ENCODE assay signal across 1 cellular context in the genomic region with DNA sequence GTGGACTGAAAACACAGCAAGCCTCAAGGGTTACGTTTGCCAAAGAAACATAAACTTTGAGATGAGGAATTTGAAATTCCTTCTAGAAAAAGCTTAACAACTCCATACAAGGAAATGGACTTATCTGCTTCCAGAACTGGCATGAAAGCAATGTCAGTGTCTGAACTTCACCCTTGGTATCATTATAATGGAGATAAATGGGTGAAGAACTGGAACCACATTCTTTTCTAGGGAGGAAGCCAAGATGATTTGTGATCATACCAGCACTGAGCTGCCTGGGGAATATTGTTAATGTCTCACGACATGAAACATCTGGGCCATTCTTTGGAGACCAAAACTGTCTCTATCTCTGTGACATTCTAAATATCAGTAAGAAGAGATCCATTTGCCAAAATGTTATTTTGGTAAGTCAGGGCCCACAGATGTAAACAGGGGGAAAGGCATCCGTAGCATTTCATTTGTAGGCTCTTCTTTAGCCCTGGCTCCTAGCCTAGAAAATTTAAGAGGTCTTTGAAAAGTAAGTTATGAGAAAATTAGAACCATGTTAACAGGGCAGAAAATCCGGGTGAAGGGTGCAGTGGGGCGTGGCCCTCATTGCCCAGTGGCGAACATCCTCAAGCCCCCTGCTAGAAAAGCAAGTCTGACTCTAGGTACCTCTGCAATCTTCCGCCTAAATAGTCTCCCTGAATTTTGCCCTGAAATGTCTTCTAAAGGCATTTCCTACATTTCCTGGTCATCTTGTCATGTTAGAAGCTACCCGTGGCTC.
TF ChIP-seq lines count a peak whose summit lies in the region.

No MANE protein-coding gene starts in this region.

TF ChIP-seq in IMR-90, 13 proteins besides CTCF, POLR2A, EP300 and RAD21:
- TF ChIP-seq CHD1 (IDR thresholded peaks at IDR 0.05; ENCODE audit: low read depth, low read length) (no peak), SMC3 (IDR thresholded peaks at IDR 0.05; ENCODE audit: low read depth, low read length) (no peak), FOS (IDR thresholded peaks at IDR 0.05; ENCODE audit: low read depth, low read length) (no peak), CEBPB (IDR thresholded peaks at IDR 0.05; ENCODE audit: low read depth, low read length) (no peak)
